Comparison of ENCODE assay signal across 8 cellular contexts in the genomic region with DNA sequence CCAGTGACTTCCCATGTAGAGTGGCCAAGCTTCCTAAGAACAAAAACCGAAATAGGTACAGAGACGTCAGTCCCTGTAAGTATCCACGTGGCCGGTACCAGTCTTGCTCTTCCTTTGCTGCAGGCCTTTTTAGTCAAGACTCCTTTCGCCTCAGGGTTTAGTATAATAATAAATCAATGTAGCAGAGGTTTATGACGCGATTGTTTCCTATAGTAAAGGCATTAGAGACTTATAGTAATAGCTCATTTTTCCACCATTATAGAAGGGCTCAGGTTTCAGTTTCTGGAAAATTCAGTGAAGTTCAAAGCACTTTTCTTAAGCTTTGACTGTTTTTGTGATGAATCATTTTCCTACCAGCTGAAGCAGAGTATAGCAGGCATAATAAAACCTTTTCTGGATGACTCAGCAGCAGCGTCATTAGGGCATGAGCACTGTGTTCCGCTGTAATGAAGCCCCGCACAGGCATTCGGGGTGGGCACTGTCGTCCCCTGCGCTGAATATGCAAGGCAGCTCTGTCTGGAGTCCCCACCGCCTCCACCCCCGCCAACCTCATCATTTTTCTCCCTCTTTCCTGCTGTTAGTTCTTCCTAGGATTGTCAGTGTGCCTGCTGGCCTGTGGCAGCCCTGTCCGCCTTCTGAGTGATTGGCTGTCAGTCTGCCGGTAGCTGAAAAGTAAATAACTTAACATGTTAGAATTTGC. TPM values are rescaled to one million over a fixed set of nuclear protein-coding genes. Genes with fewer than 3 reads are reported as not detected.
DNase-seq lines count a peak whose midpoint lies in the region; ATAC-seq and TF ChIP-seq lines count a peak whose summit lies in the region.

No MANE protein-coding gene starts in this region.

- ATAC-seq in RWPE2 (ENCODE audit: low read depth) (peak; percentile 86), GM21723 (IDR thresholded peaks at IDR 0.05; ENCODE audit: unreplicated experiment) (no peak), GM18505 (IDR thresholded peaks at IDR 0.05; ENCODE audit: unreplicated experiment) (no peak)
- peak; percentile 94 for ATAC-seq in stimulated activated naive CD8-positive, alpha-beta T cell treated with anti-CD3 and anti-CD28 coated beads, Interleukin-15, amount 100 ng/mL, for 72 hours

- peak overlapping the region; percentile 93 to 97 for H3K27ac Mint-ChIP-seq in stimulated activated naive CD8-positive, alpha-beta T cell treated with anti-CD3 and anti-CD28 coated beads, Interleukin-15, amount 100 ng/mL, for 72 hours

- H3K27me3 ChIP-seq in RWPE2 (ENCODE audit: insufficient read depth, poor library complexity, severe bottlenecking), result no peaks in the 10 kb centered on the region

- peaks cover 74% of the 10 kb centered on the region for H3K36me3 ChIP-seq in RWPE2 (ENCODE audit: low read depth)

- DNase-seq in ELF-1 (ENCODE audit: low read depth, low spot score) (peak; percentile 44), RWPE2 (ENCODE audit: low spot score) (no peak), astrocyte of the cerebellum (ENCODE audit: low read depth) (peak; percentile 94), myocyte (ENCODE audit: low read depth) (peak; percentile 85), HUDEP-2 (lab: John Stamatoyannopoulos, UW; ENCODE audit: unreplicated experiment in 76 of 76) (no peak)
- DNase-seq in stimulated activated naive CD8-positive, alpha-beta T cell treated with anti-CD3 and anti-CD28 coated beads, Interleukin-15, amount 100 ng/mL, for 72 hours, result peak; percentile 29 to 71

- H3K4me1 Mint-ChIP-seq in stimulated activated naive CD8-positive, alpha-beta T cell treated with anti-CD3 and anti-CD28 coated beads, Interleukin-15, amount 100 ng/mL, for 72 hours, result peaks cover 61% of the 10 kb centered on the region

- H3K4me3 ChIP-seq in RWPE2 (ENCODE audit: severe bottlenecking) (no peak overlapping the region), astrocyte of the cerebellum (ENCODE audit: low read depth, low read length) (no peak overlapping the region)

- TF ChIP-seq POLR2A in GM18505 (IDR thresholded peaks at IDR 0.05; ENCODE audit: borderline replicate concordance, extremely low read depth, insufficient read depth, insufficient read length), result no peak

- H3K27me3 Mint-ChIP-seq in stimulated activated naive CD8-positive, alpha-beta T cell treated with anti-CD3 and anti-CD28 coated beads, Interleukin-15, amount 100 ng/mL, for 72 hours, result no peaks in the 10 kb centered on the region

- no peaks in the 10 kb centered on the region for H3K9me3 Mint-ChIP-seq in stimulated activated naive CD8-positive, alpha-beta T cell treated with anti-CD3 and anti-CD28 coated beads, Interleukin-15, amount 100 ng/mL, for 72 hours

- TF ChIP-seq CTCF in RWPE2 (IDR thresholded peaks at IDR 0.05; ENCODE audit: poor library complexity, severe bottlenecking), result no peak
- no peak for TF ChIP-seq CTCF in astrocyte of the cerebellum (IDR thresholded peaks at IDR 0.05; ENCODE audit: low read depth, low read length, missing control alignments)

- H3K4me3 Mint-ChIP-seq in stimulated activated naive CD8-positive, alpha-beta T cell treated with anti-CD3 and anti-CD28 coated beads, Interleukin-15, amount 100 ng/mL, for 72 hours, result peak overlapping the region; percentile 17 to 85

- H3K4me1 ChIP-seq in RWPE2 (ENCODE audit: insufficient read depth, poor library complexity, severe bottlenecking), result peaks cover 43% of the 10 kb centered on the region

- H3K9me3 ChIP-seq in RWPE2 (ENCODE audit: severe bottlenecking), result no peaks in the 10 kb centered on the region

- peak overlapping the region; percentile 93 for H3K27ac ChIP-seq in RWPE2 (ENCODE audit: poor library complexity, severe bottlenecking)

- in situ Hi-C loops in astrocyte of the cerebellum (cut with HindIII; ENCODE audit: low sequenced_read_pairs), result loop anchor here (5.0 kb wide), 1 partner anchor 49 kb away; the partner anchor contains the start of gene PTPN1

RNA-seq across cellular contexts. Expression of gene PTPN1, which starts 51.3 kb away (rescaled TPM):
- 32.4 and 35.4 TPM in 2 replicates for total RNA-seq in myocyte
- polyA plus RNA-seq in myocyte (2012), result 31.6 TPM

Comparison
In these comparisons a context has a peak if more than half of its experiments do, and no peak if none do; other contexts are left out.
1. DNase-seq: peak in ELF-1 (single experiment), astrocyte of the cerebellum (single experiment), myocyte (single experiment) and stimulated activated naive CD8-positive, alpha-beta T cell treated with anti-CD3 and anti-CD28 coated beads, Interleukin-15, amount 100 ng/mL, for 72 hours (2 of 2); none in RWPE2 (single experiment) and HUDEP-2 (0 of 76).
2. ATAC-seq: peak in RWPE2 (single experiment) and stimulated activated naive CD8-positive, alpha-beta T cell treated with anti-CD3 and anti-CD28 coated beads, Interleukin-15, amount 100 ng/mL, for 72 hours (single experiment); none in GM21723 (single experiment) and GM18505 (single experiment).